In genomic region chr15:38072007-38072506, GRCh38 we compare ENCODE assay signal across 8 cellular contexts.
DNase-seq lines count a peak whose midpoint lies in the region; ATAC-seq, FAIRE-seq and TF ChIP-seq lines count a peak whose summit lies in the region.

No MANE protein-coding gene starts in this region.

- H3K4me1 ChIP-seq in kidney (ENCODE audit: control insufficient read depth in 1 of 2, insufficient read depth in 1 of 2, low read depth in 1 of 2, low read length in 2 of 2) (peaks cover 21 to 25% of the 10 kb centered on the region in 2 donors), suprapubic skin (peaks cover 77% of the 10 kb centered on the region)

- no peak for TF ChIP-seq CTCF in kidney (IDR thresholded peaks at IDR 0.05; ENCODE audit: borderline replicate concordance, extremely low read depth, insufficient read depth)
- TF ChIP-seq CTCF in suprapubic skin (IDR thresholded peaks at IDR 0.05): no peak

- no peaks in the 10 kb centered on the region for H3K27me3 ChIP-seq in suprapubic skin

- 28% methylated on average over 11 of the region's 11 CpGs for WGBS in suprapubic skin

- H3K9ac ChIP-seq in kidney (ENCODE audit: low read length in 2 of 2): peak overlapping the region; percentile 37 to 82

- peak; percentile 19 for ATAC-seq in GM18511 (IDR thresholded peaks at IDR 0.05; ENCODE audit: unreplicated experiment)
- peak; percentile 4 for ATAC-seq in HG03196 (IDR thresholded peaks at IDR 0.05; ENCODE audit: unreplicated experiment)
- no peak for ATAC-seq in HG02938 (IDR thresholded peaks at IDR 0.05; ENCODE audit: unreplicated experiment)

- peak overlapping the region; percentile 74 for H3K4me3 ChIP-seq in kidney (ENCODE audit: low read length in 2 of 2)
- H3K4me3 ChIP-seq in suprapubic skin: peak overlapping the region; percentile 64

- peak overlapping the region; percentile 85 for H3K27ac ChIP-seq in angular gyrus (ENCODE audit: low read depth, low read length)
- H3K27ac ChIP-seq in kidney (ENCODE audit: low read depth in 2 of 2, low read length in 2 of 2): peak overlapping the region; percentile 90 to 91
- H3K27ac ChIP-seq in suprapubic skin: peak overlapping the region; percentile 81

- H3K36me3 ChIP-seq in kidney (ENCODE audit: control insufficient read depth in 1 of 2, insufficient read depth in 2 of 2, low read length in 2 of 2): no peaks in the 10 kb centered on the region
- H3K36me3 ChIP-seq in suprapubic skin: no peaks in the 10 kb centered on the region

- in situ Hi-C loops in ACHN (cut with HindIII; ENCODE audit: low pct_ligation_motif_present, low pct_unique_long_range_greater_than_20kb, low sequenced_read_pairs): no loop called here

- TF ChIP-seq EP300 in suprapubic skin (IDR thresholded peaks at IDR 0.05): no peak

- FAIRE-seq in kidney (lab: Jason Lieb, UNC): no peak

- no peak for TF ChIP-seq POLR2A in suprapubic skin (IDR thresholded peaks at IDR 0.05)

- no peaks in the 10 kb centered on the region for H3K9me3 ChIP-seq in kidney (ENCODE audit: control insufficient read depth in 1 of 2, low read length in 2 of 2)
- H3K9me3 ChIP-seq in suprapubic skin: no peaks in the 10 kb centered on the region

- DNase-seq in kidney: no peak
- DNase-seq in suprapubic skin (ENCODE audit: low spot score in 2 of 2): peak in 1 of 2 donors; percentile 69
- no peak for DNase-seq in DMS 273 (lab: John Stamatoyannopoulos, UW; ENCODE audit: unreplicated experiment)
- DNase-seq in ACHN: no peak

- intact Hi-C loops in kidney (cut with DNase I): no loop called here
